Comparison of ENCODE assay signal across 27 cellular contexts in genomic region chr2:33728106-33728505, GRCh38.
"Had no signal": no experiment of that assay in that cellular context is flagged by ENCODE, and none has a peak within 500 bp of the region (broad histone marks: within the 10 kb centered on the region; RNA-seq: fewer than 3 reads in every experiment).

No MANE protein-coding gene starts in this region.

- H3K36me3 ChIP-seq: esophagus squamous epithelium, neutrophil, pancreas, stomach, tibial artery, upper lobe of left lung, uterus had no signal

- ATAC-seq: effector memory CD8-positive, alpha-beta T cell; left ventricle myocardium superior; naive thymus-derived CD4-positive, alpha-beta T cell; pancreas; sciatic nerve; stimulated activated naive B cell treated with anti-CD40 and anti-IgM and Interleukin-4, amounts not matched to agents 10 μg/mL and 1 μg/mL and 100 μg/mL, for 72 hours had no signal

- H3K4me1 ChIP-seq: esophagus squamous epithelium, pancreas, stomach, tibial artery, upper lobe of left lung, uterus had no signal

- H3K4me1 Mint-ChIP-seq: immature natural killer cell; stimulated activated naive B cell treated with anti-CD40 and anti-IgM and Interleukin-4, amounts not matched to agents 10 μg/mL and 1 μg/mL and 100 μg/mL, for 72 hours had no signal

- FAIRE-seq: endometrium, pancreas had no signal

- H3K27me3 ChIP-seq: esophagus squamous epithelium, neutrophil, pancreas, stomach, tibial artery, upper lobe of left lung, uterus had no signal

- H3K4me3 ChIP-seq: esophagus squamous epithelium, lung, pancreas, stomach, tibial artery, upper lobe of left lung, uterus had no signal

- H3K27me3 Mint-ChIP-seq: stimulated activated naive B cell treated with anti-CD40 and anti-IgM and Interleukin-4, amounts not matched to agents 10 μg/mL and 1 μg/mL and 100 μg/mL, for 72 hours had no signal

- H3K4me3 Mint-ChIP-seq: effector memory CD8-positive, alpha-beta T cell; immature natural killer cell; memory B cell; naive thymus-derived CD4-positive, alpha-beta T cell; stimulated activated naive B cell treated with anti-CD40 and anti-IgM and Interleukin-4, amounts not matched to agents 10 μg/mL and 1 μg/mL and 100 μg/mL, for 72 hours had no signal

- H3K36me3 Mint-ChIP-seq: immature natural killer cell; stimulated activated naive B cell treated with anti-CD40 and anti-IgM and Interleukin-4, amounts not matched to agents 10 μg/mL and 1 μg/mL and 100 μg/mL, for 72 hours had no signal

- DNase-seq: caudate nucleus; cerebellar nuclear complex; cortex of kidney; effector memory CD8-positive, alpha-beta T cell; erythroblast; esophagus squamous epithelium; foreskin melanocyte; hypothalamus; immature natural killer cell; islet precursor cell; kidney glomerular epithelial cell; left ventricle myocardium superior; midbrain; naive thymus-derived CD4-positive, alpha-beta T cell; stimulated activated CD4-positive, alpha-beta T cell treated with anti-CD3 and anti-CD28 coated beads, Interleukin-2, amount 100 ng/mL, for 24 hours; stimulated activated CD4-positive, alpha-beta T cell treated with anti-CD3 and anti-CD28 coated beads, Interleukin-4, amount 100 ng/mL, for 24 hours; stimulated activated naive B cell treated with anti-CD40 and anti-IgM and Interleukin-4, amounts not matched to agents 10 μg/mL and 1 μg/mL and 100 μg/mL, for 72 hours; stomach; tibial artery; uterus had no signal

- H3K9me3 ChIP-seq: neutrophil, pancreas, tibial artery, upper lobe of left lung, uterus had no signal

- H3K27ac Mint-ChIP-seq: effector memory CD8-positive, alpha-beta T cell; immature natural killer cell; memory B cell; naive thymus-derived CD4-positive, alpha-beta T cell; stimulated activated naive B cell treated with anti-CD40 and anti-IgM and Interleukin-4, amounts not matched to agents 10 μg/mL and 1 μg/mL and 100 μg/mL, for 72 hours had no signal

- H3K27ac ChIP-seq: esophagus squamous epithelium, neutrophil, pancreas, stomach, tibial artery, upper lobe of left lung, uterus had no signal
